Comparison of ENCODE assay signal across 32 cellular contexts in the genomic region with DNA sequence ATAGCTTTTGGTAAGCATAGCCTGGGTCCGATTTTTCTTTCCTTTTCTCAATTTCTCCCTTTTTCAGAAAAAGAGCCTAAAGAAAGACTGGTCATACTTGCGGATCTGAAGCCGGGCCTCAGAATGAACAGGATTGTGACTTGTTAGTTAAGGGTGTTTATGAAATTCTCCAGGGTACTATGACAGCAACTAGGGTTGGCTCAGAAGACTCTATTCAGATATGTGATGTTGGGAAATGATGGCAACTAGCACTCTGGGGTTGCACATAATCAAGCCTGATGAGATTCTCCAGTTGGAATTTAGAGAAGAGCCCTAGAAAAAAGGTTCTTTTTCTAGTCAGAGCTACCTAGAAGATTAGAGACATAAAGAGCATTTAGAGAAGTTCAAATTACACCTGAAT.
"Had no signal": no experiment of that assay in that cellular context is flagged by ENCODE, and none has a peak within 500 bp of the region (broad histone marks: within the 10 kb centered on the region; RNA-seq: fewer than 3 reads in every experiment).

No MANE protein-coding gene starts in this region.

- ATAC-seq: activated naive CD4-positive, alpha-beta T cell treated with anti-CD3 and anti-CD28 coated beads, Interleukin-2, amount 50 U/mL, for 72 hours; activated naive CD8-positive, alpha-beta T cell treated with anti-CD3 and anti-CD28 coated beads, Interleukin-2, amount 50 U/mL, for 24 hours; activated T-cell treated with anti-CD3 and anti-CD28 coated beads, Interleukin-2, amount 50 U/mL, for 4 hours; activated T-cell treated with anti-CD3 and anti-CD28 coated beads, Interleukin-2, amount 50 U/mL, for 72 hours; activated T-helper 17 cell treated with anti-CD3 and anti-CD28 coated beads, Interleukin-2, amount 50 U/mL, for 72 hours; body of pancreas had no signal

- H3K4me3 ChIP-seq: adrenal gland, ascending aorta, body of pancreas, breast epithelium, cardiac muscle cell had no signal

- H3K27me3 ChIP-seq: adrenal gland, ascending aorta, body of pancreas, brain microvascular endothelial cell, breast epithelium, cardiac muscle cell had no signal

- H3K27ac ChIP-seq: adrenal gland, ascending aorta, body of pancreas, brain microvascular endothelial cell, breast epithelium, cardiac muscle cell had no signal

- H3K36me3 ChIP-seq: adrenal gland, ascending aorta, brain microvascular endothelial cell, breast epithelium, cardiac muscle cell had no signal

- DNase-seq: activated effector memory CD4-positive, alpha-beta T cell treated with anti-CD3 and anti-CD28 coated beads, Interleukin-2, amount 50 U/mL, for 16 hours; activated effector memory CD4-positive, alpha-beta T cell treated with Interleukin-2 at 50 U/mL for 16 hours; activated gamma-delta T cell; activated gamma-delta T cell treated with Interleukin-2 at 50 U/mL for 16 hours; activated naive CD4-positive, alpha-beta T cell; activated naive CD4-positive, alpha-beta T cell treated with anti-CD3 and anti-CD28 coated beads for 36 hours; activated naive CD4-positive, alpha-beta T cell treated with anti-CD3 and anti-CD28 coated beads, Interleukin-2, amount 10 ng/mL, durations not matched to agents 7 days and 5 days; activated naive CD4-positive, alpha-beta T cell treated with anti-CD3 and anti-CD28 coated beads, Interleukin-2, amount 50 U/mL, for 16 hours; activated naive CD4-positive, alpha-beta T cell treated with Interleukin-2 at 50 U/mL for 16 hours; activated naive CD8-positive, alpha-beta T cell treated with anti-CD3 and anti-CD28 coated beads for 36 hours; activated naive CD8-positive, alpha-beta T cell treated with anti-CD3 and anti-CD28 coated beads, Interleukin-2, amount 10 ng/mL, durations not matched to agents 7 days and 5 days; activated naive CD8-positive, alpha-beta T cell treated with anti-CD3 and anti-CD28 coated beads, Interleukin-2, amount 50 U/mL, for 24 hours; activated T-cell treated with anti-CD3 and anti-CD28 coated beads, Interleukin-2, amount 50 U/mL, for 1 hour; activated T-cell treated with anti-CD3 and anti-CD28 coated beads, Interleukin-2, amount 50 U/mL, for 24 hours; activated T-cell treated with anti-CD3 and anti-CD28 coated beads, Interleukin-2, amount 50 U/mL, for 4 hours; activated T-cell treated with anti-CD3 and anti-CD28 coated beads, Interleukin-2, amount 50 U/mL, for 48 hours; activated T-cell treated with anti-CD3 and anti-CD28 coated beads, Interleukin-2, amount 50 U/mL, for 72 hours; adrenal gland; amniotic stem cell; amygdala; anterior cingulate cortex; aorta; body of pancreas; brain microvascular endothelial cell; caudate nucleus; central memory CD4-positive, alpha-beta T cell; cerebellar nuclear complex had no signal

- H3K4me1 ChIP-seq: adrenal gland, ascending aorta, body of pancreas, breast epithelium had no signal

- H3K9me3 ChIP-seq: adrenal gland, body of pancreas, breast epithelium had no signal
